Comparison of ENCODE assay signal across 9 cellular contexts in genomic region chr5:138068742-138069375, GRCh38. TPM values are rescaled to one million over a fixed set of nuclear protein-coding genes. Genes with fewer than 3 reads are reported as not detected.
DNase-seq lines count a peak whose midpoint lies in the region; ATAC-seq and TF ChIP-seq lines count a peak whose summit lies in the region.
"Had no signal": no experiment of that assay in that cellular context is flagged by ENCODE, and none has a peak within 500 bp of the region (broad histone marks: within the 10 kb centered on the region; RNA-seq: fewer than 3 reads in every experiment).

No MANE protein-coding gene starts in this region.

- peak; percentile 75 for TF ChIP-seq CTCF in NB4 (IDR thresholded peaks at IDR 0.05; ENCODE audit: low read depth, low read length)
- TF ChIP-seq CTCF in heart left ventricle (IDR thresholded peaks at IDR 0.05) = peak; percentile 64 to 84 (median 72)

- no peak overlapping the region for H3K4me3 Mint-ChIP-seq in activated naive CD8-positive, alpha-beta T cell treated with anti-CD3 and anti-CD28 coated beads, Interleukin-2, amount 50 U/mL, for 24 hours

- no peak overlapping the region for H3K27ac Mint-ChIP-seq in activated naive CD8-positive, alpha-beta T cell treated with anti-CD3 and anti-CD28 coated beads, Interleukin-2, amount 50 U/mL, for 24 hours

- no peaks in the 10 kb centered on the region for H3K9me3 Mint-ChIP-seq in activated naive CD8-positive, alpha-beta T cell treated with anti-CD3 and anti-CD28 coated beads, Interleukin-2, amount 50 U/mL, for 24 hours

- H3K27ac ChIP-seq in heart left ventricle = no peak overlapping the region
- H3K27ac ChIP-seq: BLaER1 had no signal

- intact Hi-C loops in heart left ventricle (cut with DNase I) (loop anchor here in 8 of 10 donors (1.0 to 5.0 kb wide), 3 partner anchors 32 to 292 kb away; no protein-coding TSS in a partner anchor), sciatic nerve (cut with DNase I) (no loop called here)

- H3K4me1 Mint-ChIP-seq in activated naive CD8-positive, alpha-beta T cell treated with anti-CD3 and anti-CD28 coated beads, Interleukin-2, amount 50 U/mL, for 24 hours = peaks cover 4% of the 10 kb centered on the region

- DNase-seq in DMS79 treated with DMSO at 0.1 percent for 48 hours (lab: John Stamatoyannopoulos, UW) (peak; percentile 2), DMS79 (lab: John Stamatoyannopoulos, UW) (no peak), NB4 (ENCODE audit: low read depth) (peak; percentile 76), T-helper 1 cell (peak; percentile 26 to 67 (median 46)), heart left ventricle (peak; percentile 56 to 82 (median 67)), sciatic nerve (ENCODE audit: low spot score) (peak; percentile 81)
- peak; percentile 82 for DNase-seq in activated naive CD8-positive, alpha-beta T cell treated with anti-CD3 and anti-CD28 coated beads, Interleukin-2, amount 50 U/mL, for 24 hours

- TF ChIP-seq POLR2A in NB4 (IDR thresholded peaks at IDR 0.05; ENCODE audit: extremely low read depth, insufficient read length) = no peak
- TF ChIP-seq POLR2A in heart left ventricle (IDR thresholded peaks at IDR 0.05) = no peak

- H3K4me1 ChIP-seq in heart left ventricle = no peaks in the 10 kb centered on the region
- H3K4me1 ChIP-seq: BLaER1 had no signal

- H3K36me3 Mint-ChIP-seq in activated naive CD8-positive, alpha-beta T cell treated with anti-CD3 and anti-CD28 coated beads, Interleukin-2, amount 50 U/mL, for 24 hours (ENCODE audit: low read depth) = no peaks in the 10 kb centered on the region

- WGBS in heart left ventricle, 4 donors = 21 to 24% (median 23%) methylated on average over 6 of the region's 6 CpGs

- H3K27me3 Mint-ChIP-seq in activated naive CD8-positive, alpha-beta T cell treated with anti-CD3 and anti-CD28 coated beads, Interleukin-2, amount 50 U/mL, for 24 hours = no peaks in the 10 kb centered on the region

- no peaks in the 10 kb centered on the region for H3K36me3 ChIP-seq in heart left ventricle
- H3K36me3 ChIP-seq: BLaER1 had no signal

- peak; percentile 52 for ATAC-seq in activated naive CD8-positive, alpha-beta T cell treated with anti-CD3 and anti-CD28 coated beads, Interleukin-2, amount 50 U/mL, for 24 hours
- peak; percentile 69 to 89 (median 85) for ATAC-seq in heart left ventricle
- peak; percentile 69 for ATAC-seq in sciatic nerve
- no peak for ATAC-seq in HG02610 (IDR thresholded peaks at IDR 0.05; ENCODE audit: unreplicated experiment)

- no peak overlapping the region for H3K4me3 ChIP-seq in NB4 (ENCODE audit: low read depth, low read length)
- no peak overlapping the region for H3K4me3 ChIP-seq in heart left ventricle
- H3K4me3 ChIP-seq: BLaER1 had no signal

- H3K9me3 ChIP-seq in heart left ventricle = no peaks in the 10 kb centered on the region
- H3K9me3 ChIP-seq: BLaER1 had no signal

- peaks cover 0 to 5% (median 0%) of the 10 kb centered on the region in 9 donors for H3K27me3 ChIP-seq in heart left ventricle
- H3K27me3 ChIP-seq: BLaER1 had no signal

RNA-seq across cellular contexts. Expression of gene WNT8A, which starts 15.0 kb away (rescaled TPM):
- total RNA-seq in heart left ventricle (not detected), sciatic nerve (not detected)
- not detected for polyA plus RNA-seq in heart left ventricle

RNA-seq across cellular contexts. Expression of gene FAM13B, which starts 36.0 kb away (rescaled TPM):
- 10 to 100 TPM; 20.3 to 42.0 (median 27.2) TPM for total RNA-seq in heart left ventricle
- 10 to 100 TPM in 1 of 2 donors, 1 to 10 TPM in 1; 6.8 to 19.6 TPM for polyA plus RNA-seq in heart left ventricle
- 82.4 TPM for total RNA-seq in sciatic nerve
